Comparison of ENCODE assay signal across 15 cellular contexts in genomic region chr13:37381502-37381901, GRCh38.
DNase-seq lines count a peak whose midpoint lies in the region; TF ChIP-seq lines count a peak whose summit lies in the region.
"Had no signal": no experiment of that assay in that cellular context is flagged by ENCODE, and none has a peak within 500 bp of the region (broad histone marks: within the 10 kb centered on the region; RNA-seq: fewer than 3 reads in every experiment).

No MANE protein-coding gene starts in this region.

- H3K4me1 Mint-ChIP-seq in osteocyte (ENCODE audit: unreplicated experiment) = peaks cover 37% of the 10 kb centered on the region
- H3K4me1 Mint-ChIP-seq: CD8-positive, alpha-beta memory T cell had no signal

- no peak overlapping the region for H3K9ac ChIP-seq in GM23248
- H3K9ac ChIP-seq: BLaER1 had no signal

- peaks cover 18% of the 10 kb centered on the region for H3K4me1 ChIP-seq in GM23248 (ENCODE audit: insufficient read depth)
- H3K4me1 ChIP-seq: BLaER1, Caco-2 had no signal

- no peaks in the 10 kb centered on the region for H3K79me2 ChIP-seq in GM23248 (ENCODE audit: insufficient read depth)

- peak overlapping the region; percentile 86 for H3K27ac Mint-ChIP-seq in osteocyte (ENCODE audit: unreplicated experiment)
- H3K27ac Mint-ChIP-seq: CD8-positive, alpha-beta memory T cell had no signal

- peaks cover 3% of the 10 kb centered on the region for H3K9me3 ChIP-seq in GM23248 (ENCODE audit: low read depth)
- H3K9me3 ChIP-seq: BLaER1, Caco-2 had no signal

- no peaks in the 10 kb centered on the region for H3K27me3 ChIP-seq in GM23248 (replicated peaks; ENCODE audit: insufficient read depth)
- no peaks in the 10 kb centered on the region for H3K27me3 ChIP-seq in brain microvascular endothelial cell (replicated peaks)
- H3K27me3 ChIP-seq: BLaER1 had no signal

- H3K9me3 Mint-ChIP-seq in osteocyte (ENCODE audit: unreplicated experiment) = no peaks in the 10 kb centered on the region

- no peaks in the 10 kb centered on the region for H3K9me2 ChIP-seq in GM23248 (ENCODE audit: insufficient read depth)

- H3K27ac ChIP-seq in GM23248 = no peak overlapping the region
- H3K27ac ChIP-seq in brain microvascular endothelial cell = peak overlapping the region; percentile 57
- H3K27ac ChIP-seq: BLaER1 had no signal

- H3F3A ChIP-seq in GM23248 (ENCODE audit: insufficient read depth) = peaks cover 11% of the 10 kb centered on the region; the same call in 1 of the 2 replicates

- no peaks in the 10 kb centered on the region for H3K36me3 ChIP-seq in GM23248 (ENCODE audit: low read depth)
- H3K36me3 ChIP-seq in brain microvascular endothelial cell (replicated peaks) = no peaks in the 10 kb centered on the region
- H3K36me3 ChIP-seq: BLaER1 had no signal

- no peaks in the 10 kb centered on the region for H3K36me3 Mint-ChIP-seq in osteocyte (ENCODE audit: unreplicated experiment)
- H3K36me3 Mint-ChIP-seq: CD8-positive, alpha-beta memory T cell had no signal

- DNase-seq in GM23248 = peak; percentile 8
- DNase-seq in brain microvascular endothelial cell = no peak
- peak; percentile 31 for DNase-seq in fibroblast of mammary gland (ENCODE audit: low read depth)
- no peak for DNase-seq in osteocyte (ENCODE audit: extremely low spot score, unreplicated experiment)
- no peak for DNase-seq in head of caudate nucleus
- no peak for DNase-seq in SK-N-DZ (ENCODE audit: low spot score)
- no peak for DNase-seq in nucleus accumbens (lab: John Stamatoyannopoulos, UW)
- no peak for DNase-seq in ecto neural progenitor cell (ENCODE audit: low spot score)
- DNase-seq: 8988T; AML-193; Caco-2; CD8-positive, alpha-beta memory T cell; DND-41; GF-D8 had no signal

- H3K4me3 Mint-ChIP-seq in osteocyte (ENCODE audit: unreplicated experiment) = no peak overlapping the region
- H3K4me3 Mint-ChIP-seq: CD8-positive, alpha-beta memory T cell had no signal

- H2AFZ ChIP-seq in GM23248 = no peak overlapping the region

- WGBS in GM23248 (ENCODE audit: low coverage in 1 of 2, low lambda C conversion rate in 2 of 2, missing lambda C conversion rate in 2 of 2), 2 experiments = 33 to 38% methylated on average over 1 of the region's 1 CpG

- in situ Hi-C loops in GM23248 (cut with MboI) = no loop called here
- in situ Hi-C loops in brain microvascular endothelial cell (cut with HindIII; ENCODE audit: low pct_ligation_motif_present, low sequenced_read_pairs) = no loop called here

- no peaks in the 10 kb centered on the region for H4K20me1 ChIP-seq in GM23248 (ENCODE audit: insufficient read depth)
- H4K20me1 ChIP-seq: BLaER1 had no signal

- TF ChIP-seq CTCF in brain microvascular endothelial cell (IDR thresholded peaks at IDR 0.05; ENCODE audit: low read depth, low read length, missing control alignments) (no peak), fibroblast of mammary gland (conservative IDR thresholded peaks at IDR 0.05; ENCODE audit: control insufficient read depth, insufficient read depth, low read depth, low read length) (no peak), osteocyte (IDR thresholded peaks at IDR 0.05) (no peak)

- H3K4me2 ChIP-seq in GM23248 (ENCODE audit: unreplicated experiment) = no peak overlapping the region
- H3K4me2 ChIP-seq: BLaER1 had no signal

- H3K27me3 Mint-ChIP-seq in osteocyte (ENCODE audit: unreplicated experiment) = no peaks in the 10 kb centered on the region
- H3K27me3 Mint-ChIP-seq: CD8-positive, alpha-beta memory T cell had no signal

- H3K4me3 ChIP-seq in GM23248 = no peak overlapping the region
- H3K4me3 ChIP-seq in brain microvascular endothelial cell (ENCODE audit: low read depth, low read length) = no peak overlapping the region
- H3K4me3 ChIP-seq in fibroblast of mammary gland (ENCODE audit: control insufficient read depth, low read depth, low read length) = no peak overlapping the region
- H3K4me3 ChIP-seq: BLaER1 had no signal

- intact Hi-C loops in head of caudate nucleus (cut with DNase I) = no loop called here

Comparison
In these comparisons a context has a peak if more than half of its experiments do, and no peak if none do; other contexts are left out.
1. DNase-seq: peak in GM23248 (single experiment) and fibroblast of mammary gland (single experiment); none in brain microvascular endothelial cell (single experiment), osteocyte (single experiment), head of caudate nucleus (0 of 42), SK-N-DZ (single experiment), nucleus accumbens (0 of 56) and ecto neural progenitor cell (single experiment).